14 cellular contexts compared by ENCODE assay signal in the genomic region with DNA sequence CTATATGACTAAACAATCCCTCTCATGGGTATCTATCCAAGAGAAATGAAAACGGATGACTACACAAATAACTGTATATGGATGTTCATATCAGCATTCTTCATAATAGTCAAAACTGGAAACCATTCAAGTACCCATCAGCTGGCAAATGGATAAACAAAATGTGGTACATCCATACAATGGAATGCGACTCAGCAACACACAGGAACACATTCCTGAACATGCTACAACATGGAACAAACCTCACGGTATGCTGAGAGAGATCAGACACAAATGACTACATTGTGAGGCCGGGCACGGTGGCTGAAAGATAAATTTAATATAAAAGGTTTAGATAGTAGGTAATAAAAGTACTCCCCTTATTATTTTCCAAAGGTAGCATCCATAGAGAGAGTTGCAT. TPM values are rescaled to one million over a fixed set of nuclear protein-coding genes. Genes with fewer than 3 reads are reported as not detected.
"Had no signal": no experiment of that assay in that cellular context is flagged by ENCODE, and none has a peak within 500 bp of the region (broad histone marks: within the 10 kb centered on the region; RNA-seq: fewer than 3 reads in every experiment).

No MANE protein-coding gene starts in this region.

- H3K4me1 ChIP-seq: colonic mucosa, gastrocnemius medialis, heart right ventricle, sigmoid colon had no signal

- DNase-seq: activated CD4-positive, alpha-beta T cell treated with anti-CD3 and anti-CD28 coated beads for 1 hour; colonic mucosa; gastrocnemius medialis; heart right ventricle; mucosa of descending colon; sigmoid colon; stimulated activated CD4-positive, alpha-beta T cell treated with anti-CD3 and anti-CD28 coated beads, Interleukin-2, amount 100 ng/mL, for 48 hours; T-helper 9 cell had no signal

- H3K4me1 Mint-ChIP-seq: nephron had no signal

- H3K9me3 Mint-ChIP-seq: nephron had no signal

- ATAC-seq: gastrocnemius medialis, heart right ventricle, left lobe of liver, mucosa of descending colon had no signal

- H3K9me3 ChIP-seq: colonic mucosa, gastrocnemius medialis, heart right ventricle, mucosa of descending colon, sigmoid colon had no signal

- FAIRE-seq: islet of Langerhans had no signal

- H3K27me3 ChIP-seq: colonic mucosa, gastrocnemius medialis, heart right ventricle, sigmoid colon had no signal

- H3K4me3 ChIP-seq: colonic mucosa, gastrocnemius medialis, heart right ventricle, mucosa of descending colon, sigmoid colon had no signal

- H3K36me3 ChIP-seq: colonic mucosa had no signal

- H3K27ac ChIP-seq: colonic mucosa, gastrocnemius medialis, heart right ventricle, sigmoid colon had no signal

- H3K27ac Mint-ChIP-seq: nephron had no signal

- H3K4me3 Mint-ChIP-seq: nephron had no signal

RNA-seq across cellular contexts. Expression of gene CCR4, which starts 42.6 kb away (rescaled TPM):
- total RNA-seq: cardiac septum, fibroblast of lung, osteocyte had no signal
- polyA plus RNA-seq: fibroblast of lung had no signal
